Comparison of ENCODE assay signal across 8 cellular contexts in the genomic region with DNA sequence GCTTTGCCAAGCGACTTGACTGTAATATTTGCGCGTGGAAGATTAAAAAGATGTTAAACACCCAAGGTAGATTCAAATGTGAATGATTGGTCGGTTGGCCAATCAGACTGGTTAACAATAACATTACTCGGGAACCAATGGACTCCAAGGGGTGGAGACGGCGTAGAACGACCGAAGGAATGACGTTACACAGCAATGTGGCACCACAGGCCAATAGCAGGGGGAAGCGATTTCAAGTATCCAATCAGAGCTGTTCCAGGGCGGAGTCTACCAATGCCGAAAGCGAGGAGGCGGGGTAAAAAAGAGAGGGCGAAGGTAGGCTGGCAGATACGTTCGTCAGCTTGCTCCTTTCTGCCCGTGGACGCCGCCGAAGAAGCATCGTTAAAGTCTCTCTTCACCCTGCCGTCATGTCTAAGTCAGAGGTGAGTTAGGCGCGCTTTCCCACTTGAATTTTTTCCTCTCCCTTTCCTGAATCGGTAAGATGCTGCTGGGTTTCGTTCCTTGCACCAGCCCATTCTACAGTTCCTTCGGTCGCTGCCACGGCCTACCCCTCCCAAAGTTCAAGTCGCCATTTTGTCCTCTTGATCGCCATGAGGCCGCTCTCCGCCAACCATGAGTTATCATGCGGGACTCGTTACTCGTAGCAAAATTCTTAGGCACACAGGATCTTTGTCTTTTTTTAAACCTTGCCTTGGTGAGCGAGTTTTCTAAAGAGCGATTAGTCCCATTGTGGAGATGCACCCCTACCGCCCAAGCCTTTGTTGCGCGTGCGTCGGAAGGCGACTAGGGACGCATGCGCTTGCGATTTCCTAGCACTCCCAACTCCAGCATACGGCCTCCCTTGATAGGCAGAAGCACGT. TPM values are rescaled to one million over a fixed set of nuclear protein-coding genes. Genes with fewer than 3 reads are reported as not detected.
DNase-seq lines count a peak whose midpoint lies in the region; ATAC-seq, FAIRE-seq and TF ChIP-seq lines count a peak whose summit lies in the region.

HNRNPA1 (plus strand) TSS at position 326 of the 860 bp plus-strand sequence; CDS start at position 408, 82 bp downstream.

- no peaks in the 10 kb centered on the region for H3K9me3 Mint-ChIP-seq in brain

- TF ChIP-seq CTCF in brain (conservative IDR thresholded peaks at IDR 0.05) (peak in 1 of 2 experiments; percentile 20), sigmoid colon (IDR thresholded peaks at IDR 0.05) (no peak)

- peak within 1 kb of the TSS; percentile 68 to 81 (median 78) for H3K4me3 ChIP-seq in sigmoid colon

- no peak within 1 kb of the TSS for H3K4me3 Mint-ChIP-seq in brain

- H3K36me3 ChIP-seq in sigmoid colon, result peaks cover 18 to 41% (median 28%) of the 10 kb centered on the region in 4 donors

- WGBS in sigmoid colon, 2 donors, result 0% methylated on average over 51 of the region's 51 CpGs

- H3K36me3 Mint-ChIP-seq in brain, result peaks cover 18% of the 10 kb centered on the region

- peaks cover 45% of the 10 kb centered on the region for H3K4me1 Mint-ChIP-seq in brain

- peak; percentile 99 for TF ChIP-seq POLR2A in sigmoid colon (IDR thresholded peaks at IDR 0.05)

- H3K27me3 Mint-ChIP-seq in brain, result peaks cover 7% of the 10 kb centered on the region

- peaks cover 0 to 62% (median 60%) of the 10 kb centered on the region in 4 donors for H3K4me1 ChIP-seq in sigmoid colon

- H3K27me3 ChIP-seq in sigmoid colon, result no peaks in the 10 kb centered on the region

- no peaks in the 10 kb centered on the region for H3K9me3 ChIP-seq in sigmoid colon

- FAIRE-seq in TTC549 (lab: Jason Lieb, UNC), result peak; percentile 92

- intact Hi-C loops in sigmoid colon (cut with DNase I), result loop anchor here (2.0 kb wide), 1 partner anchor 44 kb away; the partner anchor contains the start of gene COPZ1

- peak; percentile 78 for ATAC-seq in GM18520 (IDR thresholded peaks at IDR 0.05; ENCODE audit: unreplicated experiment)
- peak; percentile 88 for ATAC-seq in HG03060 (IDR thresholded peaks at IDR 0.05; ENCODE audit: low read depth, unreplicated experiment)

- TF ChIP-seq EP300 in sigmoid colon (IDR thresholded peaks at IDR 0.05), result no peak

- DNase-seq in 8988T (peak; percentile 50), NCI-H2107 treated with DMSO at 0.1 percent for 48 hours (lab: John Stamatoyannopoulos, UW; ENCODE audit: unreplicated experiment) (peak; percentile 100), iPS DF 4.7 (ENCODE audit: extremely low read depth, low spot score) (peak; percentile 100), sigmoid colon (peak; percentile 99)

- H3K27ac ChIP-seq in sigmoid colon, result peak within 1 kb of the TSS; percentile 84 to 96 (median 94)

- H3K27ac Mint-ChIP-seq in brain, result no peak within 1 kb of the TSS

RNA-seq across cellular contexts. Expression of gene HNRNPA1, which starts in this region (rescaled TPM):
- polyA plus RNA-seq in brain (ENCODE audit: insufficient read depth, low read depth, low replicate concordance) (1,157 TPM), sigmoid colon (1,000 to 10,000 TPM in 2 of 3 donors, 100 to 1,000 TPM in 1; 594 to 1,311 (median 1,117) TPM)
- total RNA-seq in sigmoid colon, result 100 to 1,000 TPM; 318 to 657 (median 410) TPM

Comparison
In these comparisons a context has a peak if more than half of its experiments do, and no peak if none do; other contexts are left out.
1. Peak in every context shown above with its lines: DNase-seq, ATAC-seq, H3K4me3 ChIP-seq and H3K27ac ChIP-seq.
2. DNase-seq: peak in every context shown above with its lines; median percentile 100 in NCI-H2107 treated with DMSO at 0.1 percent for 48 hours; 100 in iPS DF 4.7; 99 in sigmoid colon; 50 in 8988T.